In the genomic region with DNA sequence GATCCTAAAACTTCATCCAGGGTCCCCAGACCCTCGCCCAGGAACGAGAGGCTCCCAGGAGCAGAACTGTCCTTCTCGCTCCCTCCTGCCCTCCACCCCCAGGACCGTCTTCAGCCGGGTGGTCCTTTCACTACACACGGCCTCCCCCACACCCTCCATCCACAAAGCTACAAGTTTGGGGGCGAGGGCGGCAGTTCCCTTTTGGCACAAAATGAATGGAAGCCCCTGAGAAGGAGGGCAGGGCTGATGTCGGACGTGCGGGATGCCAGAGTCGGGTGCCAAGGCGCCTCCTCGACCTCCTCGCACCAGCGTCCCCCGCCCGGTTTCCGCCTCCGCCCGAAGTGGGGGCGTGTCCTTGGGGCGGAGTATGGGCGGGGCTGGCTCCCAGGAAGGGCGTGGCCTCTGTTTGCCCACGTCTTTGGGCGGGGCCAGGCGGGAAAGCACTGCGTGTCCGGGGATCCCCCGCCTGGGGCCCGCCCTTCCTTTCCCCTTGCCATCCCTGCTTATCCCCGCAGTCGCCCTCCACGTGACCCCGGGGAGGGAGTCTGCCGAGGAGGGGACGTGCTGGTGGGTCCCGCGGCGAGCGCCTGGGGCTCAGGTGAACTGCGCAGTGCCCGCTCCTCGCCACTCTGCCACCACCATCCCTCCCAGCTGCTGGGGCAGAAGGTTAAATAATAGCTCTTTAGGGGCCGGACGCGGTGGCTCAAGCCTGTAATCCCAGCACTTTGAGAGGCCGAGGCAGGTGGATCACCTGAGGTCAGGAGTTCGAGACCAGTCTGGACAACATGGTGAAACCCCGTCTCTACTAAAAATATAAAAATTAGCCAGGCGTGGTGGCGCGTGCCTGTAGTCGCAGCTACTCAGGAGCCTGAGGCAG, we compare ENCODE assay signal across 1 cellular context.
TF ChIP-seq lines count a peak whose summit lies in the region.

No MANE protein-coding gene starts in this region.

TF ChIP-seq in K562, 482 proteins besides CTCF, POLR2A, EP300 and RAD21 (continued from another document and continues in another):
- TF ChIP-seq MGA (IDR thresholded peaks at IDR 0.05) (no peak), SIN3B (IDR thresholded peaks at IDR 0.05; ENCODE audit: low read depth) (no peak), MIER1 (IDR thresholded peaks at IDR 0.05; ENCODE audit: low read depth) (no peak), SAFB (IDR thresholded peaks at IDR 0.05; ENCODE audit: borderline replicate concordance, low read depth, low read length) (peak; percentile 61; the same call in 1 of the 2 replicates), ZNF436 (CRISPR knock-in tag; IDR thresholded peaks at IDR 0.05) (no peak), ARID1B (IDR thresholded peaks at IDR 0.05) (no peak), ZBED1 (IDR thresholded peaks at IDR 0.05) (no peak), STAT6 (CRISPR knock-in tag; IDR thresholded peaks at IDR 0.05) (no peak), GTF2B (IDR thresholded peaks at IDR 0.05; ENCODE audit: extremely low read depth, insufficient read length) (no peak), ZNF561 (CRISPR knock-in tag; conservative IDR thresholded peaks at IDR 0.05) (no peak), ZNF253 (CRISPR knock-in tag; conservative IDR thresholded peaks at IDR 0.05) (no peak)
- TF ChIP-seq, protein P1, sequence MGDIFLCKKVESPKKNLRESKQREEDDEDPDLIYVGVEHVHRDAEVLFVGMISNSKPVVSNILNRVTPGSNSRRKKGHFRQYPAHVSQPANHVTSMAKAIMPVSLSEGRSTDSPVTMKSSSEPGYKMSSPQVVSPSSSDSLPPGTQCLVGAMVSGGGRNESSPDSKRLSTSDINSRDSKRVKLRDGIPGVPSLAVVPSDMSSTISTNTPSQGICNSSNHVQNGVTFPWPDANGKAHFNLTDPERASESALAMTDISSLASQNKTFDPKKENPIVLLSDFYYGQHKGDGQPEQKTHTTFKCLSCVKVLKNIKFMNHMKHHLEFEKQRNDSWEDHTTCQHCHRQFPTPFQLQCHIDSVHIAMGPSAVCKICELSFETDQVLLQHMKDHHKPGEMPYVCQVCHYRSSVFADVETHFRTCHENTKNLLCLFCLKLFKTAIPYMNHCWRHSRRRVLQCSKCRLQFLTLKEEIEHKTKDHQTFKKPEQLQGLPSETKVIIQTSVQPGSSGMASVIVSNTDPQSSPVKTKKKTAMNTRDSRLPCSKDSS (IDR thresholded peaks at IDR 0.05; ENCODE audit: low read depth, partially characterized antibody) = no peak
- TF ChIP-seq, protein P2, sequence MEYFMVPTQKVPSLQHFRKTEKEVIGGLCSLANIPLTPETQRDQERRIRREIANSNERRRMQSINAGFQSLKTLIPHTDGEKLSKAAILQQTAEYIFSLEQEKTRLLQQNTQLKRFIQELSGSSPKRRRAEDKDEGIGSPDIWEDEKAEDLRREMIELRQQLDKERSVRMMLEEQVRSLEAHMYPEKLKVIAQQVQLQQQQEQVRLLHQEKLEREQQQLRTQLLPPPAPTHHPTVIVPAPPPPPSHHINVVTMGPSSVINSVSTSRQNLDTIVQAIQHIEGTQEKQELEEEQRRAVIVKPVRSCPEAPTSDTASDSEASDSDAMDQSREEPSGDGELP (CRISPR knock-in tag; IDR thresholded peaks at IDR 0.05; ENCODE audit: borderline replicate concordance) = peak; percentile 67; the same call in 1 of the 2 replicates
- TF ChIP-seq, protein P3, sequence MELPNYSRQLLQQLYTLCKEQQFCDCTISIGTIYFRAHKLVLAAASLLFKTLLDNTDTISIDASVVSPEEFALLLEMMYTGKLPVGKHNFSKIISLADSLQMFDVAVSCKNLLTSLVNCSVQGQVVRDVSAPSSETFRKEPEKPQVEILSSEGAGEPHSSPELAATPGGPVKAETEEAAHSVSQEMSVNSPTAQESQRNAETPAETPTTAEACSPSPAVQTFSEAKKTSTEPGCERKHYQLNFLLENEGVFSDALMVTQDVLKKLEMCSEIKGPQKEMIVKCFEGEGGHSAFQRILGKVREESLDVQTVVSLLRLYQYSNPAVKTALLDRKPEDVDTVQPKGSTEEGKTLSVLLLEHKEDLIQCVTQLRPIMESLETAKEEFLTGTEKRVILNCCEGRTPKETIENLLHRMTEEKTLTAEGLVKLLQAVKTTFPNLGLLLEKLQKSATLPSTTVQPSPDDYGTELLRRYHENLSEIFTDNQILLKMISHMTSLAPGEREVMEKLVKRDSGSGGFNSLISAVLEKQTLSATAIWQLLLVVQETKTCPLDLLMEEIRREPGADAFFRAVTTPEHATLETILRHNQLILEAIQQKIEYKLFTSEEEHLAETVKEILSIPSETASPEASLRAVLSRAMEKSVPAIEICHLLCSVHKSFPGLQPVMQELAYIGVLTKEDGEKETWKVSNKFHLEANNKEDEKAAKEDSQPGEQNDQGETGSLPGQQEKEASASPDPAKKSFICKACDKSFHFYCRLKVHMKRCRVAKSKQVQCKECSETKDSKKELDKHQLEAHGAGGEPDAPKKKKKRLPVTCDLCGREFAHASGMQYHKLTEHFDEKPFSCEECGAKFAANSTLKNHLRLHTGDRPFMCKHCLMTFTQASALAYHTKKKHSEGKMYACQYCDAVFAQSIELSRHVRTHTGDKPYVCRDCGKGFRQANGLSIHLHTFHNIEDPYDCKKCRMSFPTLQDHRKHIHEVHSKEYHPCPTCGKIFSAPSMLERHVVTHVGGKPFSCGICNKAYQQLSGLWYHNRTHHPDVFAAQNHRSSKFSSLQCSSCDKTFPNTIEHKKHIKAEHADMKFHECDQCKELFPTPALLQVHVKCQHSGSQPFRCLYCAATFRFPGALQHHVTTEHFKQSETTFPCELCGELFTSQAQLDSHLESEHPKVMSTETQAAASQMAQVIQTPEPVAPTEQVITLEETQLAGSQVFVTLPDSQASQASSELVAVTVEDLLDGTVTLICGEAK (IDR thresholded peaks at IDR 0.05) = 0 out of 2 replicates have a peak, but pooled peaks have one; percentile 60
- TF ChIP-seq, protein P3 (CRISPR knock-in tag; IDR thresholded peaks at IDR 0.05) = no peak
- TF ChIP-seq, protein P4, sequence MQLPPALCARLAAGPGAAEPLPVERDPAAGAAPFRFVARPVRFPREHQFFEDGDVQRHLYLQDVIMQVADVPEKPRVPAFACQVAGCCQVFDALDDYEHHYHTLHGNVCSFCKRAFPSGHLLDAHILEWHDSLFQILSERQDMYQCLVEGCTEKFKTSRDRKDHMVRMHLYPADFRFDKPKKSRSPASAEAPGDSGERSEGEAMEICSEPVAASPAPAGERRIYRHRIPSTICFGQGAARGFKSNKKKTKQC (CRISPR knock-in tag; IDR thresholded peaks at IDR 0.05) = 0 out of 2 replicates have a peak, but pooled peaks have one; percentile 22
